9 cellular contexts compared by ENCODE assay signal in genomic region chr3:187025656-187026320, GRCh38.
DNase-seq lines count a peak whose midpoint lies in the region; ATAC-seq and TF ChIP-seq lines count a peak whose summit lies in the region.
"Had no signal": no experiment of that assay in that cellular context is flagged by ENCODE, and none has a peak within 500 bp of the region (broad histone marks: within the 10 kb centered on the region; RNA-seq: fewer than 3 reads in every experiment).

No MANE protein-coding gene starts in this region.

- DNase-seq in stimulated activated CD4-positive, alpha-beta T cell treated with anti-CD3 and anti-CD28 coated beads, Interleukin-2, amount 100 ng/mL, for 24 hours, result peak; percentile 50 to 59
- no peak for DNase-seq in left lung
- no peak for DNase-seq in COLO829 (ENCODE audit: low spot score)
- no peak for DNase-seq in DMS 273 (lab: John Stamatoyannopoulos, UW; ENCODE audit: unreplicated experiment)
- no peak for DNase-seq in esophagus muscularis mucosa (ENCODE audit: extremely low spot score)

- H3K4me1 Mint-ChIP-seq in activated T-helper 17 cell treated with anti-CD3 and anti-CD28 coated beads, Interleukin-2, amount 50 U/mL, for 72 hours, result peaks cover 34% of the 10 kb centered on the region

- H3K4me3 ChIP-seq in left lung (no peak overlapping the region), esophagus muscularis mucosa (no peak overlapping the region)

- peak overlapping the region; percentile 93 for H3K27ac Mint-ChIP-seq in activated T-helper 17 cell treated with anti-CD3 and anti-CD28 coated beads, Interleukin-2, amount 50 U/mL, for 72 hours

- H3K36me3 ChIP-seq in left lung (no peaks in the 10 kb centered on the region), esophagus muscularis mucosa (no peaks in the 10 kb centered on the region)

- TF ChIP-seq POLR2A in esophagus muscularis mucosa (IDR thresholded peaks at IDR 0.05; ENCODE audit: low read depth), result no peak

- H3K9me3 Mint-ChIP-seq in activated T-helper 17 cell treated with anti-CD3 and anti-CD28 coated beads, Interleukin-2, amount 50 U/mL, for 72 hours, result peaks cover 4% of the 10 kb centered on the region

- H3K9me3 ChIP-seq in left lung, result peaks cover 0 to 2% of the 10 kb centered on the region in 2 donors
- H3K9me3 ChIP-seq in esophagus muscularis mucosa, result no peaks in the 10 kb centered on the region

- peak overlapping the region; percentile 86 for H3K4me3 Mint-ChIP-seq in activated T-helper 17 cell treated with anti-CD3 and anti-CD28 coated beads, Interleukin-2, amount 50 U/mL, for 72 hours

- H3K4me1 ChIP-seq in left lung (peaks cover 8 to 30% of the 10 kb centered on the region in 2 donors), esophagus muscularis mucosa (peaks cover 0 to 6% (median 0%) of the 10 kb centered on the region in 4 donors)

- H3K36me3 Mint-ChIP-seq in activated T-helper 17 cell treated with anti-CD3 and anti-CD28 coated beads, Interleukin-2, amount 50 U/mL, for 72 hours (ENCODE audit: low read depth), result peaks cover 52% of the 10 kb centered on the region

- H3K27me3 ChIP-seq in left lung (no peaks in the 10 kb centered on the region), esophagus muscularis mucosa (no peaks in the 10 kb centered on the region)

- 80% methylated on average over 9 of the region's 9 CpGs for WGBS in esophagus muscularis mucosa

- TF ChIP-seq CTCF in left lung (IDR thresholded peaks at IDR 0.05), result no peak
- TF ChIP-seq CTCF in esophagus muscularis mucosa (IDR thresholded peaks at IDR 0.05), result no peak

- intact Hi-C loops in left lung (cut with DNase I), result no loop called here
- intact Hi-C loops in esophagus muscularis mucosa (cut with DNase I), result no loop called here

- H3K27ac ChIP-seq in left lung, result peak overlapping the region in 1 of 2 donors; percentile 40
- no peak overlapping the region for H3K27ac ChIP-seq in esophagus muscularis mucosa (replicated peaks in 1 of 4)

- TF ChIP-seq EP300 in esophagus muscularis mucosa (IDR thresholded peaks at IDR 0.05), result no peak

- peak; percentile 39 for ATAC-seq in GM19025 (IDR thresholded peaks at IDR 0.05; ENCODE audit: low read depth, unreplicated experiment)
- peak; percentile 29 for ATAC-seq in HG03342 (IDR thresholded peaks at IDR 0.05; ENCODE audit: unreplicated experiment)
- ATAC-seq in activated T-helper 17 cell treated with anti-CD3 and anti-CD28 coated beads, Interleukin-2, amount 50 U/mL, for 72 hours (replicated peaks), result peak; percentile 42
- no peak for ATAC-seq in left lung
- ATAC-seq: HCT116 had no signal

- H3K27me3 Mint-ChIP-seq in activated T-helper 17 cell treated with anti-CD3 and anti-CD28 coated beads, Interleukin-2, amount 50 U/mL, for 72 hours, result no peaks in the 10 kb centered on the region

Comparison
In these comparisons a context has a peak if more than half of its experiments do, and no peak if none do; other contexts are left out.
1. DNase-seq: peak in stimulated activated CD4-positive, alpha-beta T cell treated with anti-CD3 and anti-CD28 coated beads, Interleukin-2, amount 100 ng/mL, for 24 hours (2 of 2); none in left lung (0 of 2), COLO829 (single experiment), DMS 273 (single experiment) and esophagus muscularis mucosa (single experiment).